18 cellular contexts compared by ENCODE assay signal in the genomic region with DNA sequence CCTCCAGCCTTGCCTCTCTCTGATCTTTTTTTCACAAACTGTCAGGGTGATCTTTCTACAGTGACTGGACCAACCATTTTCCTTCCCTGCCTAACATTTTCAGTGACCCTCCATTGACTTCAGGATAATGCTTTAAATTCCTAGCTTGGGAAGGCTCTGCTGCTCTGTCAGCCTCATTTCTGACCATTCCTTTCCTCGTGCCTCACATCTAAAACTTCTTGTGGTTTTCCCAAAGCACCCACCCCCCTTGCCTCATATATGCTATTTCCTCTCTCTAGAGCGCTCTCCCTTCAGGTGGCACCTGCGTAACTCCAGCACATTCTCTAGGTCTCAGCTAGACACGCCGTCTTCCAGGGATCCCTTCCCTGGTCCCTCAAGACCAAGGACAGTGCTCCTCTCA. TPM values are rescaled to one million over a fixed set of nuclear protein-coding genes. Genes with fewer than 3 reads are reported as not detected.
"Had no signal": no experiment of that assay in that cellular context is flagged by ENCODE, and none has a peak within 500 bp of the region (broad histone marks: within the 10 kb centered on the region; RNA-seq: fewer than 3 reads in every experiment).

No MANE protein-coding gene starts in this region.

- H3K79me2 ChIP-seq: parathyroid adenoma had no signal

- H2AFZ ChIP-seq: neural progenitor cell, parathyroid adenoma had no signal

- H3K9me3 ChIP-seq: ascending aorta, gastrocnemius medialis, tibial artery had no signal

- H3K27ac ChIP-seq: ascending aorta, coronary artery, gastrocnemius medialis, neural progenitor cell, parathyroid adenoma, skin epidermis, tibial artery had no signal

- H3K36me3 ChIP-seq: ascending aorta, gastrocnemius medialis, neural progenitor cell, tibial artery had no signal

- DNase-seq: activated CD4-positive, alpha-beta memory T cell treated with anti-CD3 and anti-CD28 coated beads, Interleukin-2, amount 10 ng/mL, durations not matched to agents 7 days and 5 days; activated CD4-positive, alpha-beta T cell treated with anti-CD3 and anti-CD28 coated beads for 36 hours; activated CD8-positive, alpha-beta memory T cell treated with anti-CD3 and anti-CD28 coated beads, Interleukin-2, amount 50 U/mL, for 48 hours; caudate nucleus; effector CD4-positive, alpha-beta T cell; gastrocnemius medialis; kidney; left ventricle myocardium superior; SW 1271; T-helper 9 cell; tibial artery had no signal

- H3K27me3 ChIP-seq: ascending aorta, gastrocnemius medialis, neural progenitor cell, tibial artery had no signal

- ATAC-seq: activated CD4-positive, alpha-beta T cell treated with anti-CD3 and anti-CD28 coated beads for 36 hours; gastrocnemius medialis; left ventricle myocardium superior; stimulated activated effector memory CD8-positive, alpha-beta T cell treated with anti-CD3 and anti-CD28 coated beads, Interleukin-12 subunit alpha, Interleukin-12 subunit beta, amount 100 ng/mL, for 72 hours had no signal

- H3K4me1 ChIP-seq: ascending aorta, parathyroid adenoma, tibial artery had no signal

- FAIRE-seq: kidney had no signal

- H3K4me2 ChIP-seq: neural progenitor cell had no signal

- H3K4me3 ChIP-seq: ascending aorta, coronary artery, gastrocnemius medialis, neural progenitor cell, skin epidermis, tibial artery had no signal

RNA-seq across cellular contexts. Expression of a gene that starts 37.2 kb away (rescaled TPM):
- total RNA-seq: activated CD4-positive, alpha-beta memory T cell treated with anti-CD3 and anti-CD28 coated beads, Interleukin-2, amount 10 ng/mL, durations not matched to agents 7 days and 5 days; activated CD4-positive, alpha-beta T cell treated with anti-CD3 and anti-CD28 coated beads for 36 hours; ascending aorta; gastrocnemius medialis; left ventricle myocardium superior had no signal

RNA-seq across cellular contexts. Expression of a gene that starts 39.0 kb away (rescaled TPM):
- total RNA-seq: ascending aorta, fibroblast of lung, left ventricle myocardium superior had no signal
